ENCODE assay signal across 1 cellular context in genomic region chr1:59044535-59045121, GRCh38.
TF ChIP-seq lines count a peak whose summit lies in the region.

No MANE protein-coding gene starts in this region.

TF ChIP-seq in HepG2, 621 proteins besides CTCF, POLR2A, EP300 and RAD21 (continued from another document):
- TF ChIP-seq ARID5B (CRISPR knock-in tag; IDR thresholded peaks at IDR 0.05) (peak; percentile 73), ZC3H4 (CRISPR knock-in tag; IDR thresholded peaks at IDR 0.05; ENCODE audit: borderline replicate concordance) (no peak), AHDC1 (CRISPR knock-in tag; IDR thresholded peaks at IDR 0.05; ENCODE audit: borderline replicate concordance) (peak; percentile 40; the same call in 1 of the 2 replicates), HNRNPL (IDR thresholded peaks at IDR 0.05; ENCODE audit: low read depth, low read length) (no peak), ETS1 (CRISPR knock-in tag; IDR thresholded peaks at IDR 0.05) (no peak), MTA3 (CRISPR knock-in tag; IDR thresholded peaks at IDR 0.05) (no peak), MLXIP (CRISPR knock-in tag; IDR thresholded peaks at IDR 0.05; ENCODE audit: borderline replicate concordance) (no peak), FOXA3 (CRISPR knock-in tag; IDR thresholded peaks at IDR 0.05) (peak; percentile 44; the same call in 1 of the 2 replicates), EHMT2 (IDR thresholded peaks at IDR 0.05; ENCODE audit: borderline replicate concordance, low read depth, low read length) (no peak), ZNF30 (CRISPR knock-in tag; IDR thresholded peaks at IDR 0.05) (no peak), DNMT1 (CRISPR knock-in tag; IDR thresholded peaks at IDR 0.05) (no peak), ZNF614 (CRISPR knock-in tag; IDR thresholded peaks at IDR 0.05; ENCODE audit: borderline replicate concordance) (no peak), AGO2 (optimal IDR thresholded peaks at IDR 0.05; ENCODE audit: low read depth, low read length) (no peak), ZNF660 (CRISPR knock-in tag; IDR thresholded peaks at IDR 0.05; ENCODE audit: borderline replicate concordance, low read depth) (no peak), ZNF460 (CRISPR knock-in tag; IDR thresholded peaks at IDR 0.05; ENCODE audit: borderline replicate concordance) (peak; percentile 74; the same call in 1 of the 2 replicates), ZNF234 (CRISPR knock-in tag; conservative IDR thresholded peaks at IDR 0.05) (no peak), TRAFD1 (CRISPR knock-in tag; IDR thresholded peaks at IDR 0.05; ENCODE audit: borderline replicate concordance) (no peak), ZBTB20 (CRISPR knock-in tag; IDR thresholded peaks at IDR 0.05; ENCODE audit: borderline replicate concordance, low read depth) (peak; percentile 26; the same call in 1 of the 2 replicates), FOXO1 (CRISPR knock-in tag; IDR thresholded peaks at IDR 0.05) (peak; percentile 19; the same call in 1 of the 2 replicates), MED1 (CRISPR knock-in tag; IDR thresholded peaks at IDR 0.05) (0 out of 2 replicates have a peak, but pooled peaks have one; percentile 47), ZSCAN22 (CRISPR knock-in tag; IDR thresholded peaks at IDR 0.05) (no peak), SAP130 (CRISPR knock-in tag; IDR thresholded peaks at IDR 0.05; ENCODE audit: low read depth) (peak; percentile 36; the same call in 1 of the 2 replicates), ARNT2 (CRISPR knock-in tag; IDR thresholded peaks at IDR 0.05; ENCODE audit: low read depth) (no peak), RCOR2 (CRISPR knock-in tag; IDR thresholded peaks at IDR 0.05) (0 out of 2 replicates have a peak, but pooled peaks have one; percentile 32), ZNF362 (CRISPR knock-in tag; IDR thresholded peaks at IDR 0.05; ENCODE audit: borderline replicate concordance) (no peak)
